In genomic region chr3:121883507-121883906, GRCh38 we compare ENCODE assay signal across 7 cellular contexts. TPM values are rescaled to one million over a fixed set of nuclear protein-coding genes. Genes with fewer than 3 reads are reported as not detected.
DNase-seq lines count a peak whose midpoint lies in the region; FAIRE-seq and TF ChIP-seq lines count a peak whose summit lies in the region.

No MANE protein-coding gene starts in this region.

- no peaks in the 10 kb centered on the region for H3K4me1 ChIP-seq in astrocyte (ENCODE audit: insufficient read depth, low read length)
- H3K4me1 ChIP-seq in mesendoderm (ENCODE audit: control insufficient read depth, low read depth, low read length) = no peaks in the 10 kb centered on the region

- no peaks in the 10 kb centered on the region for H4K20me1 ChIP-seq in astrocyte (ENCODE audit: insufficient read depth, low read length)

- no peaks in the 10 kb centered on the region for H3K36me3 Mint-ChIP-seq in astrocyte (ENCODE audit: low read depth, unreplicated experiment)

- no peak overlapping the region for H2BK120ac ChIP-seq in mesendoderm (ENCODE audit: low read depth, low read length)

- H3K9me3 Mint-ChIP-seq in astrocyte (ENCODE audit: unreplicated experiment) = no peaks in the 10 kb centered on the region

- no peaks in the 10 kb centered on the region for H3K27me3 Mint-ChIP-seq in astrocyte (ENCODE audit: low read depth, unreplicated experiment)

- no peaks in the 10 kb centered on the region for H3K79me2 ChIP-seq in astrocyte (ENCODE audit: insufficient read depth, low read length)
- H3K79me2 ChIP-seq in mesendoderm (ENCODE audit: control insufficient read depth, insufficient read depth, low read length) = no peaks in the 10 kb centered on the region

- intact Hi-C loops in posterior vena cava (cut with DNase I) = no loop called here

- H3K9ac ChIP-seq in astrocyte (ENCODE audit: low read length) (no peak overlapping the region), mesendoderm (ENCODE audit: low read length) (no peak overlapping the region)

- H2AFZ ChIP-seq in astrocyte (ENCODE audit: low read depth, low read length) = no peak overlapping the region

- H3K4me3 ChIP-seq in astrocyte (ENCODE audit: insufficient read depth, low read depth, low read length) (no peak overlapping the region), mesendoderm (ENCODE audit: low read length) (no peak overlapping the region)

- H2BK5ac ChIP-seq in mesendoderm (ENCODE audit: low read length) = no peak overlapping the region

- H4K8ac ChIP-seq in mesendoderm (ENCODE audit: low read depth, low read length) = no peak overlapping the region

- H3K79me1 ChIP-seq in mesendoderm (ENCODE audit: low read length) = no peaks in the 10 kb centered on the region

- no CpG with 5 or more reads among the region's 1 CpG for WGBS in mesendoderm (ENCODE audit: extremely low coverage, insufficient coverage, low lambda C conversion rate)

- H3K4ac ChIP-seq in mesendoderm (ENCODE audit: low read depth, low read length) = no peak overlapping the region

- no peak overlapping the region for H2AK5ac ChIP-seq in mesendoderm (ENCODE audit: low read length)

- H3K23ac ChIP-seq in mesendoderm (ENCODE audit: low read length) = no peak overlapping the region

- H3K27me3 ChIP-seq in astrocyte (ENCODE audit: insufficient read depth, low read length) (no peaks in the 10 kb centered on the region), mesendoderm (ENCODE audit: insufficient read depth, low read length, poor library complexity) (no peaks in the 10 kb centered on the region)

- H3K4me2 ChIP-seq in astrocyte (ENCODE audit: low read length) (no peak overlapping the region), mesendoderm (ENCODE audit: low read length) (no peak overlapping the region)

- H3K27ac ChIP-seq in astrocyte (ENCODE audit: low read depth, low read length) (no peak overlapping the region), mesendoderm (ENCODE audit: low read depth, low read length) (no peak overlapping the region)

- DNase-seq in ELR (ENCODE audit: low read depth) (peak; percentile 42), HuH-7.5 (ENCODE audit: low spot score) (peak; percentile 22), astrocyte (ENCODE audit: low read depth) (peak; percentile 14), mesendoderm (peak; percentile 64), NCI-H2227 treated with DMSO at 0.1 percent for 48 hours (lab: John Stamatoyannopoulos, UW) (no peak), posterior vena cava (ENCODE audit: low spot score) (no peak)
- no peak for DNase-seq in activated T-cell treated with anti-CD3 and anti-CD28 coated beads, Interleukin-2, amount 50 U/mL, for 1 hour

- no peaks in the 10 kb centered on the region for H3K36me3 ChIP-seq in astrocyte (ENCODE audit: insufficient read depth, low read length)
- no peaks in the 10 kb centered on the region for H3K36me3 ChIP-seq in mesendoderm (ENCODE audit: control insufficient read depth, insufficient read depth, low read length)

- H3K27ac Mint-ChIP-seq in astrocyte (ENCODE audit: unreplicated experiment) = no peak overlapping the region

- H4K5ac ChIP-seq in mesendoderm (ENCODE audit: low read length) = no peak overlapping the region

- H2BK15ac ChIP-seq in mesendoderm (replicated peaks; ENCODE audit: low read depth) = no peak overlapping the region

- no peak overlapping the region for H3K4me3 Mint-ChIP-seq in astrocyte (ENCODE audit: unreplicated experiment)

- peaks cover 10% of the 10 kb centered on the region for H3K4me1 Mint-ChIP-seq in astrocyte (ENCODE audit: low read depth, unreplicated experiment)

- no peak for FAIRE-seq in astrocyte (lab: Jason Lieb, UNC)

- no peak overlapping the region for H3K56ac ChIP-seq in mesendoderm (ENCODE audit: low read length)

- peak; percentile 28 for TF ChIP-seq CTCF in astrocyte (IDR thresholded peaks at IDR 0.05; ENCODE audit: insufficient read depth, low read depth, low read length)

- no peak overlapping the region for H3K18ac ChIP-seq in mesendoderm (ENCODE audit: low read length)

- H3K9me3 ChIP-seq in astrocyte (ENCODE audit: insufficient read depth, low read depth, low read length) = no peaks in the 10 kb centered on the region

RNA-seq across cellular contexts. Expression of gene SLC15A2, which starts 10.7 kb away (rescaled TPM):
- total RNA-seq in astrocyte (0.19 and 0.89 TPM in 2 replicates), posterior vena cava (1 to 10 TPM; 2.0 to 2.1 TPM)
- polyA plus RNA-seq in mesendoderm (2013, experiment 1 of 2) = 0.17 TPM
- 0.17 TPM for polyA plus RNA-seq in mesendoderm (2013, experiment 2 of 2)

RNA-seq across cellular contexts. Expression of gene EAF2, which starts 48.5 kb away (rescaled TPM):
- total RNA-seq in astrocyte = 1.7 and 1.8 TPM in 2 replicates
- 3.5 TPM for polyA plus RNA-seq in mesendoderm (2013, experiment 1 of 2)
- polyA plus RNA-seq in mesendoderm (2013, experiment 2 of 2) = 4.0 TPM
- total RNA-seq in posterior vena cava = 1 to 10 TPM; 5.0 to 7.9 TPM

RNA-seq across cellular contexts. Expression of gene IQCB1, which starts 48.6 kb away (rescaled TPM):
- 13.1 and 13.8 TPM in 2 replicates for total RNA-seq in astrocyte
- polyA plus RNA-seq in mesendoderm (2013, experiment 1 of 2) = 16.1 TPM
- polyA plus RNA-seq in mesendoderm (2013, experiment 2 of 2) = 16.2 TPM
- total RNA-seq in posterior vena cava = 10 to 100 TPM; 11.6 to 13.8 TPM

Comparison
In these comparisons a context has a peak if more than half of its experiments do, and no peak if none do; other contexts are left out.
1. DNase-seq: peak in ELR (single experiment), HuH-7.5 (single experiment), astrocyte (single experiment) and mesendoderm (single experiment); none in activated T-cell treated with anti-CD3 and anti-CD28 coated beads, Interleukin-2, amount 50 U/mL, for 1 hour (single experiment), NCI-H2227 treated with DMSO at 0.1 percent for 48 hours (single experiment) and posterior vena cava (single experiment).